In genomic region chr19:34173145-34173956, GRCh38 we compare ENCODE assay signal across 8 cellular contexts. TPM values are rescaled to one million over a fixed set of nuclear protein-coding genes. Genes with fewer than 3 reads are reported as not detected.
A peak's percentile ranks its signal among the peaks of the same experiment; 100 is the strongest.
DNase-seq lines count a peak whose midpoint lies in the region; ATAC-seq and TF ChIP-seq lines count a peak whose summit lies in the region.

No MANE protein-coding gene starts in this region.

- DNase-seq in A172 (ENCODE audit: low spot score) (peak; percentile 42), GM12865 (ENCODE audit: low read depth) (peak; percentile 36), NCI-H526 (lab: John Stamatoyannopoulos, UW) (peak; percentile 21 to 72), heart right ventricle (peak in 1 of 2 donors; percentile 22), pons (ENCODE audit: low spot score) (peak; percentile 29)
- no peak for DNase-seq in activated naive CD4-positive, alpha-beta T cell treated with anti-CD3 and anti-CD28 coated beads, Interleukin-2, amount 50 U/mL, for 72 hours (ENCODE audit: low spot score in 2 of 2)

- no peak for ATAC-seq in activated naive CD4-positive, alpha-beta T cell treated with anti-CD3 and anti-CD28 coated beads, Interleukin-2, amount 50 U/mL, for 72 hours
- peak in 6 of 8 donors; percentile 1 to 24 (median 16) for ATAC-seq in heart right ventricle
- no peak for ATAC-seq in GM21381 (IDR thresholded peaks at IDR 0.05; ENCODE audit: unreplicated experiment)
- no peak for ATAC-seq in HG02885 (IDR thresholded peaks at IDR 0.05; ENCODE audit: poor library complexity, unreplicated experiment)

- no peaks in the 10 kb centered on the region for H3K9me3 ChIP-seq in heart right ventricle

- H3K4me1 ChIP-seq in heart right ventricle = peaks cover 9 to 65% (median 58%) of the 10 kb centered on the region in 9 donors

- H3K27me3 ChIP-seq in heart right ventricle = no peaks in the 10 kb centered on the region

- intact Hi-C loops in heart right ventricle (cut with DNase I) = no loop called here

- WGBS in heart right ventricle, 2 donors = 2% methylated on average over 26 of the region's 26 CpGs

- H3K27ac Mint-ChIP-seq in activated naive CD4-positive, alpha-beta T cell treated with anti-CD3 and anti-CD28 coated beads, Interleukin-2, amount 50 U/mL, for 72 hours = peak overlapping the region; percentile 98 to 99

- H3K4me3 ChIP-seq in GM12865 (ENCODE audit: low read depth, low read length) (peak overlapping the region; percentile 76), heart right ventricle (peak overlapping the region; percentile 68 to 99 (median 95))

- H3K9me3 Mint-ChIP-seq in activated naive CD4-positive, alpha-beta T cell treated with anti-CD3 and anti-CD28 coated beads, Interleukin-2, amount 50 U/mL, for 72 hours = no peaks in the 10 kb centered on the region

- peak overlapping the region; percentile 91 to 100 (median 98) for H3K27ac ChIP-seq in heart right ventricle

- peaks cover 10 to 14% of the 10 kb centered on the region in 2 donors for H3K36me3 Mint-ChIP-seq in activated naive CD4-positive, alpha-beta T cell treated with anti-CD3 and anti-CD28 coated beads, Interleukin-2, amount 50 U/mL, for 72 hours

- H3K36me3 ChIP-seq in heart right ventricle = peaks cover 0 to 8% (median 0%) of the 10 kb centered on the region in 9 donors

- TF ChIP-seq CTCF in GM12865 (IDR thresholded peaks at IDR 0.05; ENCODE audit: insufficient read depth, low read depth, low read length, missing control alignments) = no peak
- no peak for TF ChIP-seq CTCF in heart right ventricle (IDR thresholded peaks at IDR 0.05)

RNA-seq across cellular contexts. Expression of gene LSM14A, which starts 1.0 kb away (rescaled TPM):
- 48.1 and 52.7 TPM in 2 replicates for total RNA-seq in A172 (2014; rRNA removed; shearing (Covaris generic))
- 100 to 1,000 TPM in 1 of 2 donors, 10 to 100 TPM in 1; 77.3 to 101 TPM for total RNA-seq in activated naive CD4-positive, alpha-beta T cell treated with anti-CD3 and anti-CD28 coated beads, Interleukin-2, amount 50 U/mL, for 72 hours
- 10 to 100 TPM; 57.8 to 78.0 (median 66.1) TPM for total RNA-seq in heart right ventricle
- polyA plus RNA-seq in heart right ventricle = 10 to 100 TPM; 44.7 to 67.3 TPM

Comparison
In these comparisons a context has a peak if more than half of its experiments do, and no peak if none do; other contexts are left out.
1. DNase-seq: peak in A172 (single experiment), GM12865 (single experiment), NCI-H526 (2 of 2) and pons (single experiment); none in activated naive CD4-positive, alpha-beta T cell treated with anti-CD3 and anti-CD28 coated beads, Interleukin-2, amount 50 U/mL, for 72 hours (0 of 2).
2. ATAC-seq: peak in heart right ventricle (6 of 8); none in activated naive CD4-positive, alpha-beta T cell treated with anti-CD3 and anti-CD28 coated beads, Interleukin-2, amount 50 U/mL, for 72 hours (0 of 2), GM21381 (single experiment) and HG02885 (single experiment).